ENCODE assay signal across 8 cellular contexts in the genomic region with DNA sequence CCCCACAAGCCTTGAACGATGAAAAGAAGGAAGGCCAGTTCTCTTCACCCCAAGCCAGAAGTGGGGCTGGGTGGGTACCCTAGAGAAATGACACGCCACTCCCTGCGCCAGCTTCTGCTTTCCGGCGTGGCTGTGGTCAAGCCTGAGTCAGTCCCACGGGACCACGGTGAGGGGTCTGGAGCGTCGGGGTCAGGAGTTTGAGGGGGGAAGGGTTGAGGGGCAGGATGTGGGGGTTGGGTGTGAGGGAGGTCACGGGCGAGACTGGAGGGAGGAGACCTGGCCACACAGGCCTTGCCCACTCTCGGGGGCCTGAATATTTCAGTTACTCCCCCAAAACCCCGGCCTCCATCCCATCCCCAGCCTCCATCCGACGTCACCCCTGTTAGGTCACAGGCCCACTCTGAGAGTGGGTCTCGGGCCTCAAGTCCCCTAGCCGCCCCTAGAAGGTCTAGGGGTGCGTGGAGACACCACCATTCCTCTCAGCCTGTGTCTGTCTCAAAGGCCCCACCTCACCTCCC. TPM values are rescaled to one million over a fixed set of nuclear protein-coding genes. Genes with fewer than 3 reads are reported as not detected.
DNase-seq lines count a peak whose midpoint lies in the region; ATAC-seq and TF ChIP-seq lines count a peak whose summit lies in the region.

No MANE protein-coding gene starts in this region.

- no TSS peak for BruUV-seq in MCF 10A (replicated peaks; lab: Mats Ljungman, UMichigan)

- POLR2A ChIA-PET in MCF 10A (lab: Yijun Ruan, JAX), result interaction anchor here (0.7 to 1.6 kb wide), 4 partner anchors 14 to 841 kb away, joined by 3 to 11 read pairs (median 4); a partner anchor contains a TSS

- H3K27me3 Mint-ChIP-seq in MCF 10A (ENCODE audit: insufficient read depth, unreplicated experiment) (no peaks in the 10 kb centered on the region), mesothelial cell of epicardium (ENCODE audit: low read depth) (peaks cover 43% of the 10 kb centered on the region)

- H3K27ac Mint-ChIP-seq in MCF 10A (ENCODE audit: low read depth, unreplicated experiment) (no peak overlapping the region), mesothelial cell of epicardium (no peak overlapping the region)

- ATAC-seq in GM18502 (IDR thresholded peaks at IDR 0.05; ENCODE audit: poor library complexity, unreplicated experiment) (peak; percentile 11), HG03354 (IDR thresholded peaks at IDR 0.05; ENCODE audit: poor library complexity, severe bottlenecking, unreplicated experiment) (peak; percentile 16), GM18519 (IDR thresholded peaks at IDR 0.05; ENCODE audit: low FRiP score, unreplicated experiment) (no peak)

- DNase-seq in MCF 10A (ENCODE audit: unreplicated experiment) (no peak), mesothelial cell of epicardium (ENCODE audit: low spot score in 2 of 2, unreplicated experiment in 2 of 2) (no peak), SW480 (ENCODE audit: low spot score) (no peak), GM13977 (ENCODE audit: low spot score) (no peak), NCI-H2081 treated with DMSO at 0.1 percent for 48 hours (lab: John Stamatoyannopoulos, UW) (no peak)

- H3K9me3 Mint-ChIP-seq in MCF 10A (ENCODE audit: unreplicated experiment), result no peaks in the 10 kb centered on the region
- no peaks in the 10 kb centered on the region for H3K9me3 Mint-ChIP-seq in mesothelial cell of epicardium

- CTCF ChIA-PET in MCF 10A (lab: Yijun Ruan, JAX), result interaction anchor here (0.6 to 1.8 kb wide), 2 partner anchors 12 to 25 kb away, joined by 3 to 6 read pairs; no protein-coding TSS in a partner anchor

- TF ChIP-seq CTCF in MCF 10A (IDR thresholded peaks at IDR 0.05; ENCODE audit: unreplicated experiment), result no peak
- no peak for TF ChIP-seq CTCF in mesothelial cell of epicardium (IDR thresholded peaks at IDR 0.05; ENCODE audit: unreplicated experiment)
- TF ChIP-seq CTCF in GM13977 (IDR thresholded peaks at IDR 0.05; ENCODE audit: extremely low read depth, insufficient read depth, missing control alignments), result no peak

- H3K4me1 Mint-ChIP-seq in MCF 10A (ENCODE audit: insufficient read depth, unreplicated experiment) (peaks cover 5% of the 10 kb centered on the region), mesothelial cell of epicardium (peaks cover 11% of the 10 kb centered on the region)

- in situ Hi-C loops in GM13977 (cut with MboI; ENCODE audit: low pct_unique_long_range_greater_than_20kb, low sequenced_read_pairs, unreplicated experiment), result no loop called here

- H3K4me3 Mint-ChIP-seq in MCF 10A (ENCODE audit: unreplicated experiment) (peak overlapping the region; percentile 80), mesothelial cell of epicardium (peak overlapping the region; percentile 24)

- peaks cover 35% of the 10 kb centered on the region for H3K36me3 Mint-ChIP-seq in MCF 10A (ENCODE audit: insufficient read depth, unreplicated experiment)
- H3K36me3 Mint-ChIP-seq in mesothelial cell of epicardium, result peaks cover 21% of the 10 kb centered on the region

- intact Hi-C loops in MCF 10A (cut with micrococcal nuclease), result no loop called here

RNA-seq across cellular contexts. Expression of a gene that starts 0.5 kb away (rescaled TPM):
- total RNA-seq in MCF 10A (2022) (4.7 and 9.1 TPM in 2 replicates), mesothelial cell of epicardium (0.32 to 2.0 TPM (median 0.36 TPM) in 3 replicates)

RNA-seq across cellular contexts. Expression of a gene that starts 19.9 kb away (rescaled TPM):
- total RNA-seq in MCF 10A (2022) (12.9 and 15.4 TPM in 2 replicates), mesothelial cell of epicardium (7.7 to 9.5 TPM (median 8.2 TPM) in 3 replicates)

RNA-seq across cellular contexts. Expression of a gene that starts 20.1 kb away (rescaled TPM):
- total RNA-seq in MCF 10A (2022) (31.0 and 33.8 TPM in 2 replicates), mesothelial cell of epicardium (90.4 to 95.5 TPM (median 94.7 TPM) in 3 replicates)

RNA-seq across cellular contexts. Expression of a gene that starts 30.7 kb away (rescaled TPM):
- total RNA-seq in MCF 10A (2022), result 0.68 and 0.81 TPM in 2 replicates
- total RNA-seq in mesothelial cell of epicardium, result 5.9 to 6.7 TPM (median 6.4 TPM) in 3 replicates

RNA-seq across cellular contexts. Expression of a gene that starts 53.1 kb away (rescaled TPM):
- 0.42 and 0.54 TPM in 2 replicates for total RNA-seq in MCF 10A (2022)
- 0.70 to 1.4 TPM (median 0.93 TPM) in 3 replicates for total RNA-seq in mesothelial cell of epicardium
